1 cellular context compared by ENCODE assay signal in the genomic region with DNA sequence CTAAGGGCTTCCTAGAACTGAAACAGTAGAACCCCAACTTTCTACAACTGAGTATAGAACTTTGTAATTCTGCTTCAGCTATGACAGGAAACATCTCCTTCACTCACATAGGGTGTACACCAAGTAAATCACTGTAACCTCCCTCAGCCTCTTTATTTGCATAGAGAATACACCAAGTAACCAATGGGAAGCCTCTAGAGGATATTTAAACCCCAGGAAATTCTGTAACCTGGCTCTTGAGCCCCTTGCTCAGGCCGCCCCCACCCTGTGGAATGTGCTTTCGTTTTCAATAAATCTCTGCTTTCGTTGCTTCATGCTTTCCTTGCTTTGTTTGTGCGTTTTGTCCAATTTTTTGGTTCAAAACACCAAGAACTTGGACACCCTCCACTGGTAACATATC.
TF ChIP-seq lines count a peak whose summit lies in the region.

No MANE protein-coding gene starts in this region.

TF ChIP-seq in WTC11, 78 proteins besides CTCF, POLR2A, EP300 and RAD21 (continued from another document):
- TF ChIP-seq, protein P1, sequence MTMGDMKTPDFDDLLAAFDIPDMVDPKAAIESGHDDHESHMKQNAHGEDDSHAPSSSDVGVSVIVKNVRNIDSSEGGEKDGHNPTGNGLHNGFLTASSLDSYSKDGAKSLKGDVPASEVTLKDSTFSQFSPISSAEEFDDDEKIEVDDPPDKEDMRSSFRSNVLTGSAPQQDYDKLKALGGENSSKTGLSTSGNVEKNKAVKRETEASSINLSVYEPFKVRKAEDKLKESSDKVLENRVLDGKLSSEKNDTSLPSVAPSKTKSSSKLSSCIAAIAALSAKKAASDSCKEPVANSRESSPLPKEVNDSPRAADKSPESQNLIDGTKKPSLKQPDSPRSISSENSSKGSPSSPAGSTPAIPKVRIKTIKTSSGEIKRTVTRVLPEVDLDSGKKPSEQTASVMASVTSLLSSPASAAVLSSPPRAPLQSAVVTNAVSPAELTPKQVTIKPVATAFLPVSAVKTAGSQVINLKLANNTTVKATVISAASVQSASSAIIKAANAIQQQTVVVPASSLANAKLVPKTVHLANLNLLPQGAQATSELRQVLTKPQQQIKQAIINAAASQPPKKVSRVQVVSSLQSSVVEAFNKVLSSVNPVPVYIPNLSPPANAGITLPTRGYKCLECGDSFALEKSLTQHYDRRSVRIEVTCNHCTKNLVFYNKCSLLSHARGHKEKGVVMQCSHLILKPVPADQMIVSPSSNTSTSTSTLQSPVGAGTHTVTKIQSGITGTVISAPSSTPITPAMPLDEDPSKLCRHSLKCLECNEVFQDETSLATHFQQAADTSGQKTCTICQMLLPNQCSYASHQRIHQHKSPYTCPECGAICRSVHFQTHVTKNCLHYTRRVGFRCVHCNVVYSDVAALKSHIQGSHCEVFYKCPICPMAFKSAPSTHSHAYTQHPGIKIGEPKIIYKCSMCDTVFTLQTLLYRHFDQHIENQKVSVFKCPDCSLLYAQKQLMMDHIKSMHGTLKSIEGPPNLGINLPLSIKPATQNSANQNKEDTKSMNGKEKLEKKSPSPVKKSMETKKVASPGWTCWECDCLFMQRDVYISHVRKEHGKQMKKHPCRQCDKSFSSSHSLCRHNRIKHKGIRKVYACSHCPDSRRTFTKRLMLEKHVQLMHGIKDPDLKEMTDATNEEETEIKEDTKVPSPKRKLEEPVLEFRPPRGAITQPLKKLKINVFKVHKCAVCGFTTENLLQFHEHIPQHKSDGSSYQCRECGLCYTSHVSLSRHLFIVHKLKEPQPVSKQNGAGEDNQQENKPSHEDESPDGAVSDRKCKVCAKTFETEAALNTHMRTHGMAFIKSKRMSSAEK (CRISPR knock-in tag; IDR thresholded peaks at IDR 0.05; ENCODE audit: borderline replicate concordance) = no peak
